In the genomic region with DNA sequence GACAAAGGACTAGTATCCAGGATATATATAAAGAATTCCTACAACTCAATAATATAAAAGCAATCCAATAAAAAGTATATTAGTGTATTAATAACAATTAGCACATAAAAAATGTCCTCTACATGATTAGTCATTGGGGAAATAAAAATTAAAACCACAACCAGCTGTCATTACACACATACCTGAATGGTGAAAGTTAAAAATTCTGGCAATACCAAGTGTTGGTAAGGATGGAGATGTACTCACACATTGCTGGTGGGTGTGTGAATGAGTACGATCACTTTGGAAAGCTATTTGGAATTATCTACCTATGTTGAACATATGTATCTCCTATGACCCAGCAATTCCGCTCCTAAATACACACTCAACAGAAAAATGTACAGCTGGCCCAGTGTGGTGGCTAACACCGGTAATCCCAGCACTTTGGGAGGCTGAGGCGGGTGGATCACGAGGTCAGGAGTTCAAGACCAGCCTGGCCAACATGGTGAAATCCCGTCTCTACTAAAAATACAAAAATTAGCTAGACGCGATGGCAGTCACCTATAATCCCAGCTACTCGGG, we compare ENCODE assay signal across 26 cellular contexts. TPM values are rescaled to one million over a fixed set of nuclear protein-coding genes. Genes with fewer than 3 reads are reported as not detected.
"Had no signal": no experiment of that assay in that cellular context is flagged by ENCODE, and none has a peak within 500 bp of the region (broad histone marks: within the 10 kb centered on the region; RNA-seq: fewer than 3 reads in every experiment).

No MANE protein-coding gene starts in this region.

- FAIRE-seq: HTR-8/SVneo, K562 had no signal

- H3K9me3 Mint-ChIP-seq: IgD-negative memory B cell had no signal

- H3K4me1 ChIP-seq: SJCRH30 had no signal

- H3K4me2 ChIP-seq: KMS-11 had no signal

- DNase-seq: Kasumi-1, MM.1S, NCI-H1092 treated with DMSO at 0.1 percent for 48 hours, NCI-H1436, NCI-H187, NCI-H2029, NCI-H2081 treated with DMSO at 0.1 percent for 48 hours, NCI-H2171, NCI-H226, NCI-H446, NCI-H510A, NCI-H524 treated with DMSO at 0.1 percent for 48 hours, NCI-H69, NCI-H774, SHP77 treated with DMSO at 0.1 percent for 48 hours, SJCRH30 had no signal

- H3K36me3 Mint-ChIP-seq: IgD-negative memory B cell had no signal

- H3K27ac Mint-ChIP-seq: IgD-negative memory B cell had no signal

- H3K4me3 ChIP-seq: K562, SJCRH30 had no signal

- H3K36me3 ChIP-seq: SJCRH30 had no signal

- ATAC-seq: K562, Panc1, Right ventricle myocardium inferior, SK-N-SH treated with all-trans-retinoic acid at 6 μM for 48 hours had no signal

- H3K27ac ChIP-seq: HL-60, KMS-11, RWPE1, SJCRH30 had no signal

- H3K9me3 ChIP-seq: SJCRH30 had no signal

- H3K9ac ChIP-seq: KMS-11 had no signal

RNA-seq across cellular contexts. Expression of a gene that starts 17.3 kb away (rescaled TPM):
- total RNA-seq: M059J had no signal
